9 cellular contexts compared by ENCODE assay signal in the genomic region with DNA sequence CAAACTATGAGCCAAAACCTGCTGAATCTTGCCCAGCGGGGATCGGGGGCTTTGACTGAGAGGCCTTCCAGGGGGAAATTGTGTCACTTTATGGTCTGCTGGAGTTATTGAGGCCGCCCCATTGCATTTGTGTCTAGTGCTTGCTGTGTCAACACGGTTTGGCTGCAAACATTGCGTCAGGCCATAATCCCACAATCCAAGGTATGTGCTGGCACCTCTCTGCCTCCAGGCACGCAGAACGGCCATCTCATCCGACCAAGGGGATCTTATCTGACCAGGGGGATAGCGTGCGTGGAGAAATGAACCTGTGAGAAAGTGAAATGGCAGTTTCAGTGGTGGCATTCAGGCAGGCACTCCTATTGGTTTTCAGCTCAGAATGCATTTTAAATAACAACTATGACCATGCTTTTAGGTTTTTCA.
A peak's percentile ranks its signal among the peaks of the same experiment; 100 is the strongest.
DNase-seq lines count a peak whose midpoint lies in the region; ATAC-seq and TF ChIP-seq lines count a peak whose summit lies in the region.
"Had no signal": no experiment of that assay in that cellular context is flagged by ENCODE, and none has a peak within 500 bp of the region (broad histone marks: within the 10 kb centered on the region; RNA-seq: fewer than 3 reads in every experiment).

No MANE protein-coding gene starts in this region.

- DNase-seq in epithelial cell of esophagus (ENCODE audit: low read depth) = peak; percentile 68
- no peak for DNase-seq in DMS 273 treated with DMSO at 0.1 percent for 48 hours (lab: John Stamatoyannopoulos, UW)
- no peak for DNase-seq in putamen (ENCODE audit: low spot score)
- no peak for DNase-seq in central memory CD4-positive, alpha-beta T cell
- no peak for DNase-seq in NCI-H1436 (lab: John Stamatoyannopoulos, UW)
- DNase-seq: DMS79 treated with DMSO at 0.1 percent for 48 hours had no signal

- H3K4me3 ChIP-seq in epithelial cell of esophagus (ENCODE audit: low read length) = no peak overlapping the region

- no peak for TF ChIP-seq CTCF in epithelial cell of esophagus (IDR thresholded peaks at IDR 0.05; ENCODE audit: insufficient read depth, low read depth, low read length, missing control alignments)

- ATAC-seq in GM18508 (IDR thresholded peaks at IDR 0.05; ENCODE audit: insufficient read depth, unreplicated experiment) = peak; percentile 27
- peak; percentile 33 for ATAC-seq in GM21576 (IDR thresholded peaks at IDR 0.05; ENCODE audit: unreplicated experiment)
- peak; percentile 25 for ATAC-seq in HG03460 (IDR thresholded peaks at IDR 0.05; ENCODE audit: unreplicated experiment)
